Comparison of ENCODE assay signal across 20 cellular contexts in genomic region chr5:141427783-141428426, GRCh38. TPM values are rescaled to one million over a fixed set of nuclear protein-coding genes. Genes with fewer than 3 reads are reported as not detected.
"Had no signal": no experiment of that assay in that cellular context is flagged by ENCODE, and none has a peak within 500 bp of the region (broad histone marks: within the 10 kb centered on the region; RNA-seq: fewer than 3 reads in every experiment).

No MANE protein-coding gene starts in this region.

- H3K4me3 Mint-ChIP-seq: activated CD4-positive, alpha-beta memory T cell treated with anti-CD3 and anti-CD28 coated beads, Interleukin-2, amount 10 ng/mL, durations not matched to agents 7 days and 5 days; activated CD8-positive, alpha-beta memory T cell treated with anti-CD3 and anti-CD28 coated beads, Interleukin-2, amount 10 ng/mL, durations not matched to agents 7 days and 5 days; activated naive CD8-positive, alpha-beta T cell treated with anti-CD3 and anti-CD28 coated beads for 36 hours; endodermal cell; T-helper 17 cell had no signal

- H3K4me3 ChIP-seq: dorsolateral prefrontal cortex, SJSA1, suprapubic skin had no signal

- DNase-seq: activated CD4-positive, alpha-beta memory T cell treated with anti-CD3 and anti-CD28 coated beads, Interleukin-2, amount 10 ng/mL, durations not matched to agents 7 days and 5 days; activated CD8-positive, alpha-beta memory T cell treated with anti-CD3 and anti-CD28 coated beads, Interleukin-2, amount 10 ng/mL, durations not matched to agents 7 days and 5 days; activated naive CD8-positive, alpha-beta T cell treated with anti-CD3 and anti-CD28 coated beads for 36 hours; amniotic stem cell; dorsolateral prefrontal cortex; endodermal cell; foreskin melanocyte; head of caudate nucleus; kidney; midbrain; naive B cell; stimulated activated CD4-positive, alpha-beta T cell treated with anti-CD3 and anti-CD28 coated beads, Interleukin-2, amount 100 ng/mL, for 24 hours; stimulated activated naive CD8-positive, alpha-beta T cell treated with anti-CD3 and anti-CD28 coated beads, Interleukin-15, Interleukin-2, amounts not matched to agents 100 U/mL and 50 U/mL, for 24 hours; T-helper 17 cell; trophoblast cell had no signal

- H3K4me1 Mint-ChIP-seq: endodermal cell, T-helper 17 cell had no signal

- H3K27ac ChIP-seq: dorsolateral prefrontal cortex, neutrophil, SJSA1, suprapubic skin, VCaP had no signal

- H3K36me3 ChIP-seq: neutrophil, SJSA1, suprapubic skin had no signal

- H3K4me1 ChIP-seq: SJSA1, suprapubic skin had no signal

- H3K27me3 ChIP-seq: dorsolateral prefrontal cortex, SJSA1, suprapubic skin had no signal

- H3K27ac Mint-ChIP-seq: activated CD4-positive, alpha-beta memory T cell treated with anti-CD3 and anti-CD28 coated beads, Interleukin-2, amount 10 ng/mL, durations not matched to agents 7 days and 5 days; activated CD8-positive, alpha-beta memory T cell treated with anti-CD3 and anti-CD28 coated beads, Interleukin-2, amount 10 ng/mL, durations not matched to agents 7 days and 5 days; activated naive CD8-positive, alpha-beta T cell treated with anti-CD3 and anti-CD28 coated beads for 36 hours; endodermal cell; naive B cell; T-helper 17 cell had no signal

- ATAC-seq: activated CD8-positive, alpha-beta memory T cell treated with anti-CD3 and anti-CD28 coated beads, Interleukin-2, amount 10 ng/mL, durations not matched to agents 7 days and 5 days; left lobe of liver; stimulated activated naive CD8-positive, alpha-beta T cell treated with anti-CD3 and anti-CD28 coated beads, Interleukin-15, Interleukin-2, amounts not matched to agents 100 U/mL and 50 U/mL, for 24 hours; T-helper 17 cell had no signal

RNA-seq across cellular contexts. Expression of gene PCDHGA12, which starts 2.4 kb away (rescaled TPM):
- total RNA-seq: activated CD4-positive, alpha-beta memory T cell treated with anti-CD3 and anti-CD28 coated beads, Interleukin-2, amount 10 ng/mL, durations not matched to agents 7 days and 5 days; T-helper 17 cell had no signal

RNA-seq across cellular contexts. Expression of gene PCDHGA11, which starts 7.1 kb away (rescaled TPM):
- total RNA-seq: activated CD4-positive, alpha-beta memory T cell treated with anti-CD3 and anti-CD28 coated beads, Interleukin-2, amount 10 ng/mL, durations not matched to agents 7 days and 5 days; activated CD8-positive, alpha-beta memory T cell treated with anti-CD3 and anti-CD28 coated beads, Interleukin-2, amount 10 ng/mL, durations not matched to agents 7 days and 5 days; T-helper 17 cell had no signal

RNA-seq across cellular contexts. Expression of gene PCDHGB7, which starts 10.4 kb away (rescaled TPM):
- total RNA-seq: activated CD8-positive, alpha-beta memory T cell treated with anti-CD3 and anti-CD28 coated beads, Interleukin-2, amount 10 ng/mL, durations not matched to agents 7 days and 5 days; activated naive CD8-positive, alpha-beta T cell treated with anti-CD3 and anti-CD28 coated beads for 36 hours; T-helper 17 cell had no signal

RNA-seq across cellular contexts. Expression of gene PCDHGA10, which starts 15.1 kb away (rescaled TPM):
- total RNA-seq: activated CD8-positive, alpha-beta memory T cell treated with anti-CD3 and anti-CD28 coated beads, Interleukin-2, amount 10 ng/mL, durations not matched to agents 7 days and 5 days had no signal

RNA-seq across cellular contexts. Expression of gene PCDHGB6, which starts 20.1 kb away (rescaled TPM):
- total RNA-seq: activated CD4-positive, alpha-beta memory T cell treated with anti-CD3 and anti-CD28 coated beads, Interleukin-2, amount 10 ng/mL, durations not matched to agents 7 days and 5 days; activated CD8-positive, alpha-beta memory T cell treated with anti-CD3 and anti-CD28 coated beads, Interleukin-2, amount 10 ng/mL, durations not matched to agents 7 days and 5 days; activated naive CD8-positive, alpha-beta T cell treated with anti-CD3 and anti-CD28 coated beads for 36 hours had no signal
